Comparison of ENCODE assay signal across 15 cellular contexts in the genomic region with DNA sequence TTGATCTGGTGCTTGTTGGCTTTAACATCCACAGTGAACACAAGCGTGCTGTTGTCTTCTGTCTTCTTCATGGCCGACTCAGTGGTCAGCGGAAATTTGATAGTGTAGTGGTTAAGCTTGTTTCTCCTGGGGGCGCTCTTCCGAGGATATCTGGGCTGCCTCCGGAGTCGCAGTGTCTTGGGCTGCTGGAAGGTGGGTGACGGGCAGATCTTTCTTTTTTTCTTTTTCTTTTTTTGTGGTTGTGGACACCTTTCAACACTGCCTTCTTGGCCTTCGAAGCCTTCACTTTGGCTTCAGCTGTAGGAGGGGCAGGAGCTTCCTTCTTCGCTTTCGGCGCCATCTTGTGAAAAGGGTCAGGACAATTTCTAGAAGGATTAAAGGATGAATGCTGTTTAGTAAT.
"Had no signal": no experiment of that assay in that cellular context is flagged by ENCODE, and none has a peak within 500 bp of the region (broad histone marks: within the 10 kb centered on the region; RNA-seq: fewer than 3 reads in every experiment).

No MANE protein-coding gene starts in this region.

- H3K4me3 Mint-ChIP-seq: activated CD4-positive, alpha-beta T cell treated with anti-CD3 and anti-CD28 coated beads, Interleukin-2, amount 10 ng/mL, durations not matched to agents 7 days and 5 days; activated CD8-positive, alpha-beta T cell treated with anti-CD3 and anti-CD28 coated beads, Interleukin-2, amount 10 ng/mL, durations not matched to agents 7 days and 5 days; activated naive CD4-positive, alpha-beta T cell treated with anti-CD3 and anti-CD28 coated beads for 36 hours; activated T-cell treated with anti-CD3 and anti-CD28 coated beads, Interleukin-2, amount 50 U/mL, for 24 hours; brain; effector memory CD8-positive, alpha-beta T cell; memory B cell; naive B cell; stimulated activated naive B cell treated with anti-CD40 and anti-IgM and Interleukin-4, amounts not matched to agents 10 μg/mL and 1 μg/mL and 100 μg/mL, for 72 hours had no signal

- H3K9me3 ChIP-seq: mucosa of descending colon, spleen, thoracic aorta, upper lobe of left lung had no signal

- DNase-seq: activated CD4-positive, alpha-beta T cell treated with anti-CD3 and anti-CD28 coated beads, Interleukin-2, amount 10 ng/mL, durations not matched to agents 7 days and 5 days; activated CD8-positive, alpha-beta T cell treated with anti-CD3 and anti-CD28 coated beads, Interleukin-2, amount 10 ng/mL, durations not matched to agents 7 days and 5 days; activated naive CD4-positive, alpha-beta T cell treated with anti-CD3 and anti-CD28 coated beads for 36 hours; activated T-cell treated with anti-CD3 and anti-CD28 coated beads, Interleukin-2, amount 50 U/mL, for 24 hours; caudate nucleus; effector memory CD8-positive, alpha-beta T cell; mucosa of descending colon; naive B cell; spleen; stimulated activated naive B cell treated with anti-CD40 and anti-IgM and Interleukin-4, amounts not matched to agents 10 μg/mL and 1 μg/mL and 100 μg/mL, for 72 hours; upper lobe of left lung had no signal

- H3K27ac ChIP-seq: spleen, thoracic aorta, upper lobe of left lung had no signal

- H3K36me3 ChIP-seq: spleen, thoracic aorta, upper lobe of left lung had no signal

- ATAC-seq: activated CD4-positive, CD25-positive, alpha-beta regulatory T cell treated with anti-CD3 and anti-CD28 coated beads, Interleukin-2, amount 50 U/mL, for 24 hours; activated CD8-positive, alpha-beta T cell treated with anti-CD3 and anti-CD28 coated beads, Interleukin-2, amount 10 ng/mL, durations not matched to agents 7 days and 5 days; effector memory CD8-positive, alpha-beta T cell; mucosa of descending colon; stimulated activated naive B cell treated with anti-CD40 and anti-IgM and Interleukin-4, amounts not matched to agents 10 μg/mL and 1 μg/mL and 100 μg/mL, for 72 hours had no signal

- H3K27me3 Mint-ChIP-seq: activated CD4-positive, alpha-beta T cell treated with anti-CD3 and anti-CD28 coated beads, Interleukin-2, amount 10 ng/mL, durations not matched to agents 7 days and 5 days; activated T-cell treated with anti-CD3 and anti-CD28 coated beads, Interleukin-2, amount 50 U/mL, for 24 hours; brain; effector memory CD8-positive, alpha-beta T cell; memory B cell; naive B cell; stimulated activated naive B cell treated with anti-CD40 and anti-IgM and Interleukin-4, amounts not matched to agents 10 μg/mL and 1 μg/mL and 100 μg/mL, for 72 hours had no signal

- H3K4me3 ChIP-seq: mucosa of descending colon, spleen, thoracic aorta, upper lobe of left lung had no signal

- H3K9me3 Mint-ChIP-seq: activated CD4-positive, alpha-beta T cell treated with anti-CD3 and anti-CD28 coated beads, Interleukin-2, amount 10 ng/mL, durations not matched to agents 7 days and 5 days; activated naive CD4-positive, alpha-beta T cell treated with anti-CD3 and anti-CD28 coated beads for 36 hours; activated T-cell treated with anti-CD3 and anti-CD28 coated beads, Interleukin-2, amount 50 U/mL, for 24 hours; brain; effector memory CD8-positive, alpha-beta T cell; memory B cell had no signal

- H3K27ac Mint-ChIP-seq: activated CD4-positive, alpha-beta T cell treated with anti-CD3 and anti-CD28 coated beads, Interleukin-2, amount 10 ng/mL, durations not matched to agents 7 days and 5 days; activated CD8-positive, alpha-beta T cell treated with anti-CD3 and anti-CD28 coated beads, Interleukin-2, amount 10 ng/mL, durations not matched to agents 7 days and 5 days; activated naive CD4-positive, alpha-beta T cell treated with anti-CD3 and anti-CD28 coated beads for 36 hours; activated T-cell treated with anti-CD3 and anti-CD28 coated beads, Interleukin-2, amount 50 U/mL, for 24 hours; effector memory CD8-positive, alpha-beta T cell; memory B cell; naive B cell; stimulated activated naive B cell treated with anti-CD40 and anti-IgM and Interleukin-4, amounts not matched to agents 10 μg/mL and 1 μg/mL and 100 μg/mL, for 72 hours had no signal

- H3K27me3 ChIP-seq: spleen, upper lobe of left lung had no signal
